ENCODE assay signal across 27 cellular contexts in genomic region chr10:104391969-104392296, GRCh38.
"Had no signal": no experiment of that assay in that cellular context is flagged by ENCODE, and none has a peak within 500 bp of the region (broad histone marks: within the 10 kb centered on the region; RNA-seq: fewer than 3 reads in every experiment).

No MANE protein-coding gene starts in this region.

- ATAC-seq: effector memory CD8-positive, alpha-beta T cell; heart right ventricle; left ventricle myocardium superior; mucosa of descending colon; right lobe of liver; stimulated activated naive B cell treated with anti-CD40 and anti-IgM and Interleukin-4, amounts not matched to agents 10 μg/mL and 1 μg/mL and 100 μg/mL, for 72 hours had no signal

- H3K4me3 ChIP-seq: esophagus squamous epithelium, heart right ventricle, lower lobe of right lung, mucosa of descending colon, right lobe of liver, thoracic aorta, tibial nerve, upper lobe of right lung, vagina had no signal

- H3K27ac ChIP-seq: esophagus squamous epithelium, heart right ventricle, lower lobe of right lung, right lobe of liver, thoracic aorta, tibial nerve, upper lobe of right lung, vagina had no signal

- H3K4me1 Mint-ChIP-seq: nephron progenitor cell had no signal

- H3K4me1 ChIP-seq: esophagus squamous epithelium, lower lobe of right lung, right lobe of liver, tibial nerve, upper lobe of right lung, vagina had no signal

- FAIRE-seq: endometrium, small intestine had no signal

- DNase-seq: cortex of kidney; effector memory CD8-positive, alpha-beta T cell; esophagus squamous epithelium; foreskin melanocyte; glutamatergic neuron; heart right ventricle; hypothalamus; left ventricle myocardium superior; lower lobe of right lung; mucosa of descending colon; naive B cell; nephron progenitor cell; nucleus accumbens; posterior cingulate gyrus; right lobe of liver; small intestine; stimulated activated CD4-positive, alpha-beta T cell treated with anti-CD3 and anti-CD28 coated beads, Interleukin-15, amount 100 ng/mL, for 24 hours; stimulated activated CD4-positive, alpha-beta T cell treated with anti-CD3 and anti-CD28 coated beads, Interleukin-2, amount 100 ng/mL, for 48 hours; stimulated activated naive B cell treated with anti-CD40 and anti-IgM and Interleukin-4, amounts not matched to agents 10 μg/mL and 1 μg/mL and 100 μg/mL, for 72 hours; upper lobe of right lung had no signal

- H3K27me3 ChIP-seq: heart right ventricle, right lobe of liver, tibial nerve, vagina had no signal

- H3K36me3 Mint-ChIP-seq: memory B cell; mesothelial cell of epicardium; naive B cell; stimulated activated naive B cell treated with anti-CD40 and anti-IgM and Interleukin-4, amounts not matched to agents 10 μg/mL and 1 μg/mL and 100 μg/mL, for 72 hours had no signal

- H3K9me3 ChIP-seq: esophagus squamous epithelium, heart right ventricle, lower lobe of right lung, mucosa of descending colon, right lobe of liver, thoracic aorta, tibial nerve, upper lobe of right lung, vagina had no signal

- H3K27ac Mint-ChIP-seq: memory B cell; mesothelial cell of epicardium; naive B cell; nephron progenitor cell; stimulated activated naive B cell treated with anti-CD40 and anti-IgM and Interleukin-4, amounts not matched to agents 10 μg/mL and 1 μg/mL and 100 μg/mL, for 72 hours; stimulated activated naive CD8-positive, alpha-beta T cell treated with anti-CD3 and anti-CD28 coated beads, Interleukin-15, Interleukin-2, amounts not matched to agents 100 ng/mL and 50 ng/mL, for 24 hours had no signal

- H3K36me3 ChIP-seq: esophagus squamous epithelium, heart right ventricle, lower lobe of right lung, right lobe of liver, thoracic aorta, tibial nerve, upper lobe of right lung, vagina had no signal

- H3K4me3 Mint-ChIP-seq: memory B cell; mesothelial cell of epicardium; naive B cell; nephron progenitor cell; stimulated activated naive B cell treated with anti-CD40 and anti-IgM and Interleukin-4, amounts not matched to agents 10 μg/mL and 1 μg/mL and 100 μg/mL, for 72 hours; stimulated activated naive CD8-positive, alpha-beta T cell treated with anti-CD3 and anti-CD28 coated beads, Interleukin-15, Interleukin-2, amounts not matched to agents 100 ng/mL and 50 ng/mL, for 24 hours had no signal

- H3K9me3 Mint-ChIP-seq: effector memory CD8-positive, alpha-beta T cell; memory B cell; mesothelial cell of epicardium; naive B cell; nephron progenitor cell; stimulated activated naive B cell treated with anti-CD40 and anti-IgM and Interleukin-4, amounts not matched to agents 10 μg/mL and 1 μg/mL and 100 μg/mL, for 72 hours; stimulated activated naive CD8-positive, alpha-beta T cell treated with anti-CD3 and anti-CD28 coated beads, Interleukin-15, Interleukin-2, amounts not matched to agents 100 ng/mL and 50 ng/mL, for 24 hours had no signal
